ENCODE assay signal across 16 cellular contexts in genomic region chr9:438066-438465, GRCh38.
DNase-seq lines count a peak whose midpoint lies in the region; ATAC-seq and TF ChIP-seq lines count a peak whose summit lies in the region.
"Had no signal": no experiment of that assay in that cellular context is flagged by ENCODE, and none has a peak within 500 bp of the region (broad histone marks: within the 10 kb centered on the region; RNA-seq: fewer than 3 reads in every experiment).

No MANE protein-coding gene starts in this region.

- H2AFZ ChIP-seq in mammary epithelial cell (ENCODE audit: low read depth, low read length) = no peak overlapping the region

- H3K9ac ChIP-seq in mammary epithelial cell (ENCODE audit: insufficient read depth, low read length) = no peak overlapping the region

- BruUV-seq in MCF 10A (replicated peaks; lab: Mats Ljungman, UMichigan) = TSS peak; percentile 71
- no TSS peak for BruUV-seq in mammary epithelial cell (replicated peaks; lab: Mats Ljungman, UMichigan)

- intact Hi-C loops in MCF 10A (cut with micrococcal nuclease) (loop anchor here (2.0 kb wide), 1 partner anchor 67 kb away; the partner anchor contains the start of gene KANK1), mammary epithelial cell (cut with micrococcal nuclease) (no loop called here), lower lobe of right lung (cut with DNase I) (no loop called here), aorta (cut with DNase I) (no loop called here)

- dilution Hi-C loops in mammary epithelial cell (cut with HindIII; ENCODE audit: low sequenced_read_pairs) = no loop called here

- TF ChIP-seq CTCF in MCF 10A (IDR thresholded peaks at IDR 0.05; ENCODE audit: unreplicated experiment) (no peak), mammary epithelial cell (conservative IDR thresholded peaks at IDR 0.05 in 1 of 2, IDR thresholded peaks at IDR 0.05 in 1 of 2; ENCODE audit: extremely low read depth in 1 of 2, insufficient read depth in 1 of 2, low read depth in 1 of 2, low read length in 2 of 2) (no peak), epithelial cell of esophagus (IDR thresholded peaks at IDR 0.05; ENCODE audit: insufficient read depth, low read depth, low read length, missing control alignments) (no peak), lower lobe of right lung (IDR thresholded peaks at IDR 0.05) (no peak)

- H3K36me3 ChIP-seq in mammary epithelial cell (ENCODE audit: insufficient read depth, low read length) = no peaks in the 10 kb centered on the region
- peaks cover 86% of the 10 kb centered on the region for H3K36me3 ChIP-seq in lower lobe of right lung
- H3K36me3 ChIP-seq in aorta (ENCODE audit: control insufficient read depth in 1 of 2, insufficient read depth in 2 of 2, low read length in 1 of 2) = peaks cover 0 to 3% of the 10 kb centered on the region in 2 donors

- H3K4me3 Mint-ChIP-seq in MCF 10A (ENCODE audit: unreplicated experiment) = no peak overlapping the region
- H3K4me3 Mint-ChIP-seq: activated CD4-positive, alpha-beta memory T cell treated with anti-CD3 and anti-CD28 coated beads for 36 hours; IgD-negative memory B cell; naive B cell had no signal

- peaks cover 7% of the 10 kb centered on the region for H3K36me3 Mint-ChIP-seq in MCF 10A (ENCODE audit: insufficient read depth, unreplicated experiment)
- H3K36me3 Mint-ChIP-seq: IgD-negative memory B cell had no signal

- no peaks in the 10 kb centered on the region for H3K27me3 ChIP-seq in mammary epithelial cell (ENCODE audit: insufficient read depth, low read length)
- no peaks in the 10 kb centered on the region for H3K27me3 ChIP-seq in lower lobe of right lung (ENCODE audit: low read depth)
- H3K27me3 ChIP-seq in aorta (ENCODE audit: control insufficient read depth in 1 of 2, insufficient read depth in 2 of 2, low read length in 1 of 2) = no peaks in the 10 kb centered on the region
- H3K27me3 ChIP-seq: right lobe of liver had no signal

- no peaks in the 10 kb centered on the region for H3K79me2 ChIP-seq in mammary epithelial cell (ENCODE audit: insufficient read depth, low read length)

- peak; percentile 47 for DNase-seq in MCF 10A (ENCODE audit: unreplicated experiment)
- DNase-seq in mammary epithelial cell = no peak
- peak; percentile 16 for DNase-seq in epithelial cell of esophagus (ENCODE audit: low read depth)
- DNase-seq in lower lobe of right lung = no peak
- no peak for DNase-seq in mucosa of gallbladder (ENCODE audit: low spot score)
- DNase-seq in aorta = no peak
- no peak for DNase-seq in NCI-H69 (lab: John Stamatoyannopoulos, UW)
- DNase-seq in putamen (ENCODE audit: low spot score) = no peak
- DNase-seq: activated CD4-positive, alpha-beta memory T cell treated with anti-CD3 and anti-CD28 coated beads for 36 hours; DMS53; naive B cell; NCI-H1417 treated with DMSO at 0.1 percent for 48 hours; NCI-H524; right lobe of liver; T-helper 9 cell had no signal

- peaks cover 35% of the 10 kb centered on the region for H3K4me1 Mint-ChIP-seq in MCF 10A (ENCODE audit: insufficient read depth, unreplicated experiment)
- H3K4me1 Mint-ChIP-seq: IgD-negative memory B cell had no signal

- H3K9me3 Mint-ChIP-seq in MCF 10A (ENCODE audit: unreplicated experiment) = no peaks in the 10 kb centered on the region
- H3K9me3 Mint-ChIP-seq: activated CD4-positive, alpha-beta memory T cell treated with anti-CD3 and anti-CD28 coated beads for 36 hours; IgD-negative memory B cell; naive B cell had no signal

- CTCF ChIA-PET in MCF 10A (lab: Yijun Ruan, JAX) = interaction anchor here (0.7 to 2.9 kb wide), 4 partner anchors 9 to 234 kb away, joined by 3 to 17 read pairs (median 4); no protein-coding TSS in a partner anchor
- CTCF ChIA-PET in mammary epithelial cell (lab: Charles Lee; ENCODE audit: low non-redundant PET) = no interaction called here

- in situ Hi-C loops in mammary epithelial cell (cut with MboI; ENCODE audit: low sequenced_read_pairs in 2 of 2) = no loop called here

- H3K4me1 ChIP-seq in mammary epithelial cell (ENCODE audit: insufficient read depth, low read length) (peaks cover 7% of the 10 kb centered on the region), lower lobe of right lung (no peaks in the 10 kb centered on the region), aorta (ENCODE audit: control insufficient read depth in 1 of 2, insufficient read depth in 2 of 2, low read length in 2 of 2) (peaks cover 0 to 5% of the 10 kb centered on the region in 2 donors)
- H3K4me1 ChIP-seq: right lobe of liver had no signal

- H3K27ac ChIP-seq in mammary epithelial cell (ENCODE audit: insufficient read depth, low read depth, low read length) (no peak overlapping the region), lower lobe of right lung (peak overlapping the region; percentile 51), aorta (ENCODE audit: low read depth in 1 of 2, low read length in 2 of 2) (no peak overlapping the region)

- WGBS in mammary epithelial cell (ENCODE audit: low coverage, missing lambda C conversion rate) = 50% methylated on average over 2 of the region's 2 CpGs
- 16 to 22% methylated on average over 2 of the region's 2 CpGs for WGBS in aorta, 2 donors

- no peaks in the 10 kb centered on the region for H4K20me1 ChIP-seq in mammary epithelial cell (ENCODE audit: insufficient read depth, low read length)

- H3K9me3 ChIP-seq in mammary epithelial cell (replicated peaks; ENCODE audit: insufficient read depth, low read length) = no peaks in the 10 kb centered on the region
- no peaks in the 10 kb centered on the region for H3K9me3 ChIP-seq in lower lobe of right lung
- H3K9me3 ChIP-seq in aorta (ENCODE audit: control insufficient read depth, low read length) = no peaks in the 10 kb centered on the region
- H3K9me3 ChIP-seq: right lobe of liver had no signal

- no peak for ATAC-seq in lower lobe of right lung
- ATAC-seq in aorta (ENCODE audit: low FRiP score) = no peak

- no peaks in the 10 kb centered on the region for H3K27me3 Mint-ChIP-seq in MCF 10A (ENCODE audit: insufficient read depth, unreplicated experiment)
- H3K27me3 Mint-ChIP-seq: activated CD4-positive, alpha-beta memory T cell treated with anti-CD3 and anti-CD28 coated beads for 36 hours; IgD-negative memory B cell; naive B cell had no signal

- no peak overlapping the region for H3K4me3 ChIP-seq in mammary epithelial cell (replicated peaks in 1 of 3; ENCODE audit: insufficient read depth in 1 of 3, low read depth in 2 of 3, low read length in 3 of 3)
- no peak overlapping the region for H3K4me3 ChIP-seq in epithelial cell of esophagus (ENCODE audit: low read length)
- H3K4me3 ChIP-seq in lower lobe of right lung = no peak overlapping the region
- no peak overlapping the region for H3K4me3 ChIP-seq in aorta (ENCODE audit: low read length in 2 of 2)
- H3K4me3 ChIP-seq: right lobe of liver had no signal

- no peak overlapping the region for H3K4me2 ChIP-seq in mammary epithelial cell (ENCODE audit: insufficient read depth, low read depth, low read length)

- H3K27ac Mint-ChIP-seq in MCF 10A (ENCODE audit: low read depth, unreplicated experiment) = peak overlapping the region; percentile 92
- H3K27ac Mint-ChIP-seq: activated CD4-positive, alpha-beta memory T cell treated with anti-CD3 and anti-CD28 coated beads for 36 hours had no signal

- POLR2A ChIA-PET in MCF 10A (lab: Yijun Ruan, JAX) = interaction anchor here (0.6 to 6.6 kb wide), 21 partner anchors 9 to 392 kb away, joined by 3 to 124 read pairs (median 3); partner anchors contain the start of gene KANK1

Comparison
In these comparisons a context has a peak if more than half of its experiments do, and no peak if none do; other contexts are left out.
1. DNase-seq: peak in MCF 10A (single experiment) and epithelial cell of esophagus (single experiment); none in mammary epithelial cell (single experiment), lower lobe of right lung (single experiment), mucosa of gallbladder (single experiment), aorta (0 of 2), NCI-H69 (single experiment) and putamen (single experiment).